ENCODE assay signal across 22 cellular contexts in the genomic region with DNA sequence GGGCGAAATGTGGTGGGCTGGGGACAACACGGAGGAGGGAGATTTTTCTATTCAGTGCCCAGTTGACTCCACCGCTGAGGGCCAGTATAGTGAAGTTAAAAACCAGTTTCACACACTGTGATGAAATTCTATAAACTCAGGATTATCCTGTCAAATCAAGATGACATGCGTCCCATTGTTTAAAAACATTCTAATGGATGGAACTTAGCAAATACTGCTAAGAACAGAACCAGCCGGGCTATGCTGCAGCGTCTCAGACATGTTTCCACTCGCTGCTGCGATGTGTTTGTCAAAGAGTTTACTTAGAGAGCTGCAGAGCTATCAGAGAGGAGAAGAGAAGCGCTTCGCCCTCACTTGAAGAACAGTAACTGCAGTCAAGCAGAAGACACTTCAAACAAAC.
"Had no signal": no experiment of that assay in that cellular context is flagged by ENCODE, and none has a peak within 500 bp of the region (broad histone marks: within the 10 kb centered on the region; RNA-seq: fewer than 3 reads in every experiment).

No MANE protein-coding gene starts in this region.

- H3K27ac ChIP-seq: heart left ventricle, left ventricle myocardium inferior, neutrophil, ovary, right atrium auricular region, stomach, tibial artery, VCaP had no signal

- H3K4me1 ChIP-seq: stomach had no signal

- H3K4me3 ChIP-seq: heart left ventricle, left ventricle myocardium inferior, ovary, right atrium auricular region, stomach, tibial artery had no signal

- H3K36me3 ChIP-seq: heart left ventricle, left ventricle myocardium inferior, neutrophil, ovary, right atrium auricular region, stomach, tibial artery had no signal

- ATAC-seq: activated T-cell treated with anti-CD3 and anti-CD28 coated beads, Interleukin-2, amount 50 U/mL, for 4 hours; activated T-helper 17 cell treated with anti-CD3 and anti-CD28 coated beads, Interleukin-2, amount 50 U/mL, for 72 hours; heart left ventricle; stimulated activated naive B cell treated with anti-CD40 and anti-IgM and Interleukin-4, amounts not matched to agents 10 μg/mL and 1 μg/mL and 100 μg/mL, for 72 hours had no signal

- H3K9me3 ChIP-seq: heart left ventricle, left ventricle myocardium inferior, neutrophil, ovary, right atrium auricular region, stomach, tibial artery had no signal

- DNase-seq: activated CD4-positive, alpha-beta memory T cell treated with anti-CD3 and anti-CD28 coated beads for 36 hours; activated CD4-positive, alpha-beta T cell treated with anti-CD3 and anti-CD28 coated beads for 48 hours; activated gamma-delta T cell treated with Interleukin-2 at 50 U/mL for 16 hours; activated naive CD4-positive, alpha-beta T cell treated with anti-CD3 and anti-CD28 coated beads, Interleukin-2, amount 50 U/mL, for 16 hours; activated T-cell treated with anti-CD3 and anti-CD28 coated beads, Interleukin-2, amount 50 U/mL, for 4 hours; amniotic stem cell; central memory CD4-positive, alpha-beta T cell; endodermal cell; heart left ventricle; hypothalamus; immature natural killer cell; left ventricle myocardium inferior; ovary; stimulated activated CD4-positive, alpha-beta T cell treated with anti-CD3 and anti-CD28 coated beads, Interleukin-15, amount 100 ng/mL, for 24 hours; stimulated activated CD4-positive, alpha-beta T cell treated with anti-CD3 and anti-CD28 coated beads, Interleukin-2, amount 100 ng/mL, for 24 hours; stimulated activated naive B cell treated with anti-CD40 and anti-IgM and Interleukin-4, amounts not matched to agents 10 μg/mL and 1 μg/mL and 100 μg/mL, for 72 hours; stomach; tibial artery had no signal

- H3K27me3 ChIP-seq: ovary, right atrium auricular region, stomach had no signal
